In the genomic region with DNA sequence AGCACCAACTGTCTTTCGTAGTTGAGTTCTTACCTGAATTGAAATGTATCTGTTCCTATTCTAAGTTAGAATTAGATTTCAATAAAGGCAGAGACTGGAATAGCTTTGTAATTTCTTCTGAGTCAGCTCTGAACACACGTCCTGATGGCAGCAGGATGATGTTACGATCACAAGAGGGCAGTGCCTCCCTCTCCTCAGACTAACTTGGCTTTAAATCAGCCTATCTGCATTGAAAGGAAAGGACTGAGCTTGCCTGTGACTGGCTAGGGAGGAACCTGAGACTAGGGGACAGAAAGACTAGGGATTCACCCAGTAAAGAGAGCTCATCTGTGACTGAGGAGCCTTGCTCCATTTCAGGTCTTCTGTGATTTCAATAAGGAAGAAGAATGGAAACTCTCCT, we compare ENCODE assay signal across 8 cellular contexts.
DNase-seq lines count a peak whose midpoint lies in the region; ATAC-seq and TF ChIP-seq lines count a peak whose summit lies in the region.

No MANE protein-coding gene starts in this region.

- no peak overlapping the region for H3K27ac ChIP-seq in OCI-LY3 (ENCODE audit: low read length)
- no peak overlapping the region for H3K27ac ChIP-seq in mammary epithelial cell (ENCODE audit: insufficient read depth, low read depth, low read length)
- H3K27ac ChIP-seq in neural cell (ENCODE audit: low read length), result no peak overlapping the region
- H3K27ac ChIP-seq in body of pancreas, result no peak overlapping the region
- H3K27ac ChIP-seq in right atrium auricular region, result no peak overlapping the region

- ATAC-seq in body of pancreas, result no peak

- H3K36me3 ChIP-seq in OCI-LY3 (replicated peaks; ENCODE audit: low read depth, low read length) (no peaks in the 10 kb centered on the region), mammary epithelial cell (ENCODE audit: insufficient read depth, low read length) (no peaks in the 10 kb centered on the region), neural cell (ENCODE audit: insufficient read depth, low read length) (no peaks in the 10 kb centered on the region), body of pancreas (replicated peaks in 1 of 2; ENCODE audit: insufficient read depth in 1 of 2, low read depth in 2 of 2) (no peaks in the 10 kb centered on the region), right atrium auricular region (no peaks in the 10 kb centered on the region)

- no peaks in the 10 kb centered on the region for H3K9me2 ChIP-seq in neural cell (ENCODE audit: insufficient read depth, low read length)

- in situ Hi-C loops in mammary epithelial cell (cut with MboI; ENCODE audit: low sequenced_read_pairs in 2 of 2), result loop anchor here in 1 of 2 donors (25.0 kb wide), 1 partner anchor 90 kb away; no protein-coding TSS in a partner anchor

- DNase-seq in SHP77 (lab: John Stamatoyannopoulos, UW) (peak; percentile 17 to 44), SHP77 treated with DMSO at 0.1 percent for 48 hours (lab: John Stamatoyannopoulos, UW) (no peak), mammary epithelial cell (peak; percentile 38), NCI-H226 (no peak), body of pancreas (no peak), right atrium auricular region (ENCODE audit: low spot score) (no peak)

- TF ChIP-seq CTCF in OCI-LY3 (IDR thresholded peaks at IDR 0.05; ENCODE audit: low read depth, low read length) (peak; percentile 49), mammary epithelial cell (conservative IDR thresholded peaks at IDR 0.05 in 1 of 2, IDR thresholded peaks at IDR 0.05 in 1 of 2; ENCODE audit: extremely low read depth in 1 of 2, insufficient read depth in 1 of 2, low read depth in 1 of 2, low read length in 2 of 2) (peak; percentile 17 to 54), neural cell (IDR thresholded peaks at IDR 0.05; ENCODE audit: poor library complexity, severe bottlenecking) (peak; percentile 53), body of pancreas (IDR thresholded peaks at IDR 0.05) (no peak), right atrium auricular region (IDR thresholded peaks at IDR 0.05) (no peak)

- H3K27me3 ChIP-seq in OCI-LY3 (ENCODE audit: low read depth, low read length) (peaks cover 34% of the 10 kb centered on the region), mammary epithelial cell (ENCODE audit: insufficient read depth, low read length) (no peaks in the 10 kb centered on the region), neural cell (ENCODE audit: insufficient read depth, low read depth, low read length) (no peaks in the 10 kb centered on the region), body of pancreas (no peaks in the 10 kb centered on the region), right atrium auricular region (no peaks in the 10 kb centered on the region)

- BruUV-seq in mammary epithelial cell (replicated peaks; lab: Mats Ljungman, UMichigan), result no TSS peak

- H2AFZ ChIP-seq in OCI-LY3 (ENCODE audit: low read depth, low read length) (no peak overlapping the region), mammary epithelial cell (ENCODE audit: low read depth, low read length) (no peak overlapping the region), neural cell (ENCODE audit: low read depth, low read length) (no peak overlapping the region)

- H3K4me2 ChIP-seq in OCI-LY3 (ENCODE audit: low read length), result no peak overlapping the region
- no peak overlapping the region for H3K4me2 ChIP-seq in mammary epithelial cell (ENCODE audit: insufficient read depth, low read depth, low read length)
- H3K4me2 ChIP-seq in neural cell (ENCODE audit: low read length), result no peak overlapping the region

- no peaks in the 10 kb centered on the region for H4K20me1 ChIP-seq in OCI-LY3 (ENCODE audit: insufficient read depth, low read length)
- no peaks in the 10 kb centered on the region for H4K20me1 ChIP-seq in mammary epithelial cell (ENCODE audit: insufficient read depth, low read length)
- H4K20me1 ChIP-seq in neural cell (ENCODE audit: insufficient read depth), result no peaks in the 10 kb centered on the region

- H3F3A ChIP-seq in neural cell (ENCODE audit: insufficient read depth, low read length, poor library complexity, severe bottlenecking), result no peaks in the 10 kb centered on the region

- H3K4me1 ChIP-seq in OCI-LY3 (ENCODE audit: low read length) (no peaks in the 10 kb centered on the region), mammary epithelial cell (ENCODE audit: insufficient read depth, low read length) (no peaks in the 10 kb centered on the region), body of pancreas (no peaks in the 10 kb centered on the region), right atrium auricular region (no peaks in the 10 kb centered on the region)

- WGBS in mammary epithelial cell (ENCODE audit: low coverage, missing lambda C conversion rate), result 40% methylated on average over 3 of the region's 3 CpGs
- 25 to 42% methylated on average over 3 of the region's 3 CpGs for WGBS in body of pancreas, 2 donors

- TF ChIP-seq EP300 in neural cell (conservative IDR thresholded peaks at IDR 0.05; ENCODE audit: poor library complexity, severe bottlenecking), result no peak

- dilution Hi-C loops in mammary epithelial cell (cut with HindIII; ENCODE audit: low sequenced_read_pairs), result no loop called here

- TF ChIP-seq RAD21 in neural cell (conservative IDR thresholded peaks at IDR 0.05), result peak; percentile 39

- H3K79me2 ChIP-seq in OCI-LY3 (ENCODE audit: low read length) (no peaks in the 10 kb centered on the region), mammary epithelial cell (ENCODE audit: insufficient read depth, low read length) (no peaks in the 10 kb centered on the region), neural cell (replicated peaks; ENCODE audit: insufficient read depth, low read length) (no peaks in the 10 kb centered on the region)

- CTCF ChIA-PET in mammary epithelial cell (lab: Charles Lee; ENCODE audit: low non-redundant PET), result interaction anchor here (0.5 to 1.1 kb wide), 4 partner anchors 10 to 201 kb away, joined by 4 to 7 read pairs (median 5); no protein-coding TSS in a partner anchor

- H3K9ac ChIP-seq in OCI-LY3 (ENCODE audit: low read length) (no peak overlapping the region), mammary epithelial cell (ENCODE audit: insufficient read depth, low read length) (no peak overlapping the region), neural cell (ENCODE audit: low read length) (no peak overlapping the region)

- intact Hi-C loops in mammary epithelial cell (cut with micrococcal nuclease), result loop anchor here (5.0 kb wide), 1 partner anchor 105 kb away; no protein-coding TSS in a partner anchor
- intact Hi-C loops in body of pancreas (cut with DNase I), result no loop called here

- no peak overlapping the region for H3K4me3 ChIP-seq in OCI-LY3 (ENCODE audit: low read length)
- H3K4me3 ChIP-seq in mammary epithelial cell (replicated peaks in 1 of 3; ENCODE audit: insufficient read depth in 1 of 3, low read depth in 2 of 3, low read length in 3 of 3), result no peak overlapping the region
- H3K4me3 ChIP-seq in neural cell (ENCODE audit: low read length), result no peak overlapping the region
- H3K4me3 ChIP-seq in body of pancreas, result no peak overlapping the region
- H3K4me3 ChIP-seq in right atrium auricular region, result no peak overlapping the region

- no peak for TF ChIP-seq POLR2A in body of pancreas (IDR thresholded peaks at IDR 0.05)

- no peaks in the 10 kb centered on the region for H3K9me3 ChIP-seq in OCI-LY3 (ENCODE audit: insufficient read depth, low read length)
- no peaks in the 10 kb centered on the region for H3K9me3 ChIP-seq in mammary epithelial cell (replicated peaks; ENCODE audit: insufficient read depth, low read length)
- no peaks in the 10 kb centered on the region for H3K9me3 ChIP-seq in neural cell (ENCODE audit: low read length)
- H3K9me3 ChIP-seq in body of pancreas, result no peaks in the 10 kb centered on the region
- no peaks in the 10 kb centered on the region for H3K9me3 ChIP-seq in right atrium auricular region

TF ChIP-seq in neural cell, 6 proteins besides CTCF, POLR2A, EP300 and RAD21:
- TF ChIP-seq SMC3 (conservative IDR thresholded peaks at IDR 0.05; ENCODE audit: poor library complexity) (no peak), MXI1 (conservative IDR thresholded peaks at IDR 0.05; ENCODE audit: poor library complexity, severe bottlenecking) (no peak)
- TF ChIP-seq, protein P1, sequence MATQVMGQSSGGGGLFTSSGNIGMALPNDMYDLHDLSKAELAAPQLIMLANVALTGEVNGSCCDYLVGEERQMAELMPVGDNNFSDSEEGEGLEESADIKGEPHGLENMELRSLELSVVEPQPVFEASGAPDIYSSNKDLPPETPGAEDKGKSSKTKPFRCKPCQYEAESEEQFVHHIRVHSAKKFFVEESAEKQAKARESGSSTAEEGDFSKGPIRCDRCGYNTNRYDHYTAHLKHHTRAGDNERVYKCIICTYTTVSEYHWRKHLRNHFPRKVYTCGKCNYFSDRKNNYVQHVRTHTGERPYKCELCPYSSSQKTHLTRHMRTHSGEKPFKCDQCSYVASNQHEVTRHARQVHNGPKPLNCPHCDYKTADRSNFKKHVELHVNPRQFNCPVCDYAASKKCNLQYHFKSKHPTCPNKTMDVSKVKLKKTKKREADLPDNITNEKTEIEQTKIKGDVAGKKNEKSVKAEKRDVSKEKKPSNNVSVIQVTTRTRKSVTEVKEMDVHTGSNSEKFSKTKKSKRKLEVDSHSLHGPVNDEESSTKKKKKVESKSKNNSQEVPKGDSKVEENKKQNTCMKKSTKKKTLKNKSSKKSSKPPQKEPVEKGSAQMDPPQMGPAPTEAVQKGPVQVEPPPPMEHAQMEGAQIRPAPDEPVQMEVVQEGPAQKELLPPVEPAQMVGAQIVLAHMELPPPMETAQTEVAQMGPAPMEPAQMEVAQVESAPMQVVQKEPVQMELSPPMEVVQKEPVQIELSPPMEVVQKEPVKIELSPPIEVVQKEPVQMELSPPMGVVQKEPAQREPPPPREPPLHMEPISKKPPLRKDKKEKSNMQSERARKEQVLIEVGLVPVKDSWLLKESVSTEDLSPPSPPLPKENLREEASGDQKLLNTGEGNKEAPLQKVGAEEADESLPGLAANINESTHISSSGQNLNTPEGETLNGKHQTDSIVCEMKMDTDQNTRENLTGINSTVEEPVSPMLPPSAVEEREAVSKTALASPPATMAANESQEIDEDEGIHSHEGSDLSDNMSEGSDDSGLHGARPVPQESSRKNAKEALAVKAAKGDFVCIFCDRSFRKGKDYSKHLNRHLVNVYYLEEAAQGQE (IDR thresholded peaks at IDR 0.05; ENCODE audit: borderline replicate concordance), result no peak

Comparison
In these comparisons a context has a peak if more than half of its experiments do, and no peak if none do; other contexts are left out.
1. DNase-seq: peak in SHP77 (2 of 2) and mammary epithelial cell (single experiment); none in SHP77 treated with DMSO at 0.1 percent for 48 hours (single experiment), NCI-H226 (single experiment), body of pancreas (0 of 4) and right atrium auricular region (single experiment).
2. CTCF ChIP-seq: peak in OCI-LY3 (single experiment), mammary epithelial cell (2 of 2) and neural cell (single experiment); none in body of pancreas (0 of 7) and right atrium auricular region (0 of 2).